20 cellular contexts compared by ENCODE assay signal in the genomic region with DNA sequence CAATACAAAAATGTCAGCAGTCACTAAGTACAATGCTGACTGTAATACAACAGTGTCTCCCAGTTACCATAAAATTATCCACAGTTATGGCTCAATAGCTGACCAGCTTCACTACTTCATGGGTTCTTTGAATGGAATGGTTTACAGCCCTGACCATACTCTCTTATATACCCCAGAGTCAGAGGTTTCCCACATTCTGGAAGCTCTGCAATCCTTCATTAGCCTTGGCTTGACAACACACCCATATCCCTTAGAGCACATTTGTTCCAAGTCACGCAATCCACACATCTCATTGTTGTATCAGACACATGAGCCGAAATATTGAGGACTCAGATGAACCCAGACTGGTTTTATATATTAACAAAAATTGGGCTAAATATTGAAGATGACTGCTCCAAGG.
"Had no signal": no experiment of that assay in that cellular context is flagged by ENCODE, and none has a peak within 500 bp of the region (broad histone marks: within the 10 kb centered on the region; RNA-seq: fewer than 3 reads in every experiment).

No MANE protein-coding gene starts in this region.

- H3K27ac ChIP-seq: coronary artery, hepatocyte, ovary, right atrium auricular region, sigmoid colon, stomach had no signal

- H3K4me3 Mint-ChIP-seq: endodermal cell, natural killer cell, neural crest cell had no signal

- H3K4me2 ChIP-seq: hepatocyte had no signal

- H3K4me1 Mint-ChIP-seq: natural killer cell had no signal

- ATAC-seq: left colon, left ventricle myocardium superior, mucosa of descending colon had no signal

- H3K27me3 ChIP-seq: hepatocyte, ovary, right atrium auricular region, sigmoid colon, stomach had no signal

- DNase-seq: effector CD4-positive, alpha-beta T cell; endodermal cell; foreskin melanocyte; head of caudate nucleus; left colon; left ventricle myocardium superior; mammary epithelial cell; mucosa of descending colon; natural killer cell; ovary; sigmoid colon; small intestine; stimulated activated CD4-positive, alpha-beta T cell treated with anti-CD3 and anti-CD28 coated beads, Interleukin-12 subunit alpha, Interleukin-12 subunit beta, amount 100 ng/mL, for 4 hours; stimulated activated naive CD4-positive, alpha-beta T cell; stomach; trophoblast cell had no signal

- H2AFZ ChIP-seq: hepatocyte had no signal

- H3K79me2 ChIP-seq: hepatocyte had no signal

- H3K9me3 ChIP-seq: ovary had no signal

- H3K4me3 ChIP-seq: coronary artery, hepatocyte, mucosa of descending colon, ovary, right atrium auricular region, sigmoid colon, stomach had no signal

- H3K4me1 ChIP-seq: right atrium auricular region, sigmoid colon, stomach had no signal

- H3K27ac Mint-ChIP-seq: endodermal cell, natural killer cell had no signal

- H3K36me3 ChIP-seq: ovary, right atrium auricular region, sigmoid colon, stomach had no signal
